ENCODE assay signal across 8 cellular contexts in genomic region chr1:74732071-74732946, GRCh38. TPM values are rescaled to one million over a fixed set of nuclear protein-coding genes. Genes with fewer than 3 reads are reported as not detected.
DNase-seq lines count a peak whose midpoint lies in the region; ATAC-seq and TF ChIP-seq lines count a peak whose summit lies in the region.
"Not testable (repeated sequence)": the region's sequence is repeated elsewhere in the genome, so short reads cannot be mapped to it uniquely, and the experiment has no call there.

No MANE protein-coding gene starts in this region.

- H3K4me3 ChIP-seq in BLaER1 (peak overlapping the region; percentile 85), epithelial cell of proximal tubule (ENCODE audit: low read depth, low read length) (peak overlapping the region; percentile 88)

- H3K27me3 ChIP-seq in BLaER1: not testable (repeated sequence)

- peaks cover 26% of the 10 kb centered on the region for H3K4me1 ChIP-seq in BLaER1

- TF ChIP-seq CTCF in epithelial cell of proximal tubule (conservative IDR thresholded peaks at IDR 0.05; ENCODE audit: low read depth, low read length): not testable (repeated sequence)

- H3K9me3 Mint-ChIP-seq in memory B cell: not testable (repeated sequence)

- peak overlapping the region; percentile 88 for H3K4me2 ChIP-seq in BLaER1

- not testable (repeated sequence) for H3K9me3 ChIP-seq in BLaER1

- peak overlapping the region; percentile 92 for H3K27ac ChIP-seq in BLaER1

- H3K27me3 Mint-ChIP-seq in memory B cell: not testable (repeated sequence)

- peak overlapping the region; percentile 95 for H3K27ac Mint-ChIP-seq in memory B cell

- not testable (repeated sequence) for H3K36me3 ChIP-seq in BLaER1

- peak; percentile 36 for DNase-seq in NCI-H146 (lab: John Stamatoyannopoulos, UW)
- DNase-seq in activated T-cell treated with anti-CD3 and anti-CD28 coated beads, Interleukin-2, amount 50 U/mL, for 1 hour: peak; percentile 21
- DNase-seq in epithelial cell of proximal tubule (ENCODE audit: low read depth): not testable (repeated sequence)
- peak in 1 of 2 donors; percentile 1 for DNase-seq in memory B cell (ENCODE audit: low spot score in 2 of 2)
- peak; percentile 11 to 25 for DNase-seq in stimulated activated CD4-positive, alpha-beta T cell treated with anti-CD3 and anti-CD28 coated beads, Interleukin-2, amount 100 ng/mL, for 24 hours

- peaks cover 12% of the 10 kb centered on the region for H3K36me3 Mint-ChIP-seq in memory B cell

- H3K9ac ChIP-seq in BLaER1: peak overlapping the region; percentile 92

- not testable (repeated sequence) for H4K20me1 ChIP-seq in BLaER1

- ATAC-seq in GM19328 (IDR thresholded peaks at IDR 0.05; ENCODE audit: unreplicated experiment) (peak; percentile 12), HG02938 (IDR thresholded peaks at IDR 0.05; ENCODE audit: unreplicated experiment) (peak; percentile 8), memory B cell (ENCODE audit: low read depth) (peak; percentile 2)

- peak overlapping the region; percentile 99 for H3K4me3 Mint-ChIP-seq in memory B cell

- peaks cover 22% of the 10 kb centered on the region for H3K4me1 Mint-ChIP-seq in memory B cell

RNA-seq across cellular contexts. Expression of gene CRYZ, which starts 0.5 kb away (rescaled TPM):
- total RNA-seq in epithelial cell of proximal tubule: 107 and 192 TPM in 2 replicates

RNA-seq across cellular contexts. Expression of gene TYW3, which starts 0.6 kb away (rescaled TPM):
- total RNA-seq in epithelial cell of proximal tubule: 11.4 and 12.9 TPM in 2 replicates

RNA-seq across cellular contexts. Expression of gene ERICH3, which starts 58.7 kb away (rescaled TPM):
- 0.14 TPM in 1 of 2 replicates, not detected in the other for total RNA-seq in epithelial cell of proximal tubule
